8 cellular contexts compared by ENCODE assay signal in genomic region chr1:6440198-6441126, GRCh38. TPM values are rescaled to one million over a fixed set of nuclear protein-coding genes. Genes with fewer than 3 reads are reported as not detected.
DNase-seq lines count a peak whose midpoint lies in the region; ATAC-seq, FAIRE-seq and TF ChIP-seq lines count a peak whose summit lies in the region.

No MANE protein-coding gene starts in this region.

- peak; percentile 62 for DNase-seq in NCI-H226
- DNase-seq in activated T-cell treated with anti-CD3 and anti-CD28 coated beads for 24 hours (ENCODE audit: low read depth): peak; percentile 60
- peak; percentile 33 for DNase-seq in fibroblast of mammary gland (ENCODE audit: low read depth)
- DNase-seq in small intestine: peak; percentile 83
- no peak for DNase-seq in KG1 (lab: John Stamatoyannopoulos, UW)

- no peak overlapping the region for H3K27ac ChIP-seq in small intestine (ENCODE audit: low read depth in 1 of 2, low read length in 1 of 2)

- no peaks in the 10 kb centered on the region for H3K4me1 ChIP-seq in small intestine (ENCODE audit: control insufficient read depth in 2 of 2, insufficient read depth in 1 of 2, low read depth in 1 of 2, low read length in 1 of 2)

- no peaks in the 10 kb centered on the region for H3K36me3 ChIP-seq in small intestine (ENCODE audit: control insufficient read depth in 2 of 2, insufficient read depth in 2 of 2, low read length in 2 of 2)

- WGBS in small intestine, 3 donors: 6 to 19% (median 12%) methylated on average over 42 to 101 of the region's 101 CpGs

- H3K27me3 ChIP-seq in small intestine (ENCODE audit: control insufficient read depth in 2 of 2, insufficient read depth in 2 of 2, low read length in 2 of 2): peaks cover 0 to 6% of the 10 kb centered on the region in 2 donors

- peak; percentile 52 for ATAC-seq in GM18498 (IDR thresholded peaks at IDR 0.05; ENCODE audit: unreplicated experiment)
- ATAC-seq in HG03378 (IDR thresholded peaks at IDR 0.05; ENCODE audit: unreplicated experiment): no peak
- ATAC-seq in HG03442 (IDR thresholded peaks at IDR 0.05; ENCODE audit: unreplicated experiment): no peak

- FAIRE-seq in small intestine (lab: Jason Lieb, UNC): no peak

- no peaks in the 10 kb centered on the region for H3K9me3 ChIP-seq in small intestine (ENCODE audit: control insufficient read depth, low read depth)

- no peak overlapping the region for H3K4me3 ChIP-seq in fibroblast of mammary gland (ENCODE audit: control insufficient read depth, low read depth, low read length)
- peak overlapping the region in 1 of 2 donors; percentile 30 for H3K4me3 ChIP-seq in small intestine (ENCODE audit: low read depth in 1 of 2, low read length in 2 of 2)

- no peak for TF ChIP-seq CTCF in fibroblast of mammary gland (conservative IDR thresholded peaks at IDR 0.05; ENCODE audit: control insufficient read depth, insufficient read depth, low read depth, low read length)

RNA-seq across cellular contexts. Expression of gene ESPN, which starts 15.9 kb away (rescaled TPM):
- 100 to 1,000 TPM in 2 of 3 donors, 10 to 100 TPM in 1; 83.5 to 336 (median 235) TPM for polyA plus RNA-seq in small intestine

RNA-seq across cellular contexts. Expression of gene HES2, which starts 20.7 kb away (rescaled TPM):
- 1 to 10 TPM in 2 of 3 donors, under 1 TPM in 1; 0.55 to 2.2 (median 1.1) TPM for polyA plus RNA-seq in small intestine

RNA-seq across cellular contexts. Expression of gene TNFRSF25, which starts 25.5 kb away (rescaled TPM):
- 10 to 100 TPM; 23.0 to 43.2 (median 23.3) TPM for polyA plus RNA-seq in small intestine

RNA-seq across cellular contexts. Expression of gene ACOT7, which starts 46.9 kb away (rescaled TPM):
- 10 to 100 TPM; 63.5 to 93.8 (median 83.9) TPM for polyA plus RNA-seq in small intestine

RNA-seq across cellular contexts. Expression of gene PLEKHG5, which starts 51.0 kb away (rescaled TPM):
- 10 to 100 TPM in 1 of 3 donors, 1 to 10 TPM in 2; 2.4 to 10.5 (median 3.8) TPM for polyA plus RNA-seq in small intestine
